ENCODE assay signal across 2 cellular contexts in the genomic region with DNA sequence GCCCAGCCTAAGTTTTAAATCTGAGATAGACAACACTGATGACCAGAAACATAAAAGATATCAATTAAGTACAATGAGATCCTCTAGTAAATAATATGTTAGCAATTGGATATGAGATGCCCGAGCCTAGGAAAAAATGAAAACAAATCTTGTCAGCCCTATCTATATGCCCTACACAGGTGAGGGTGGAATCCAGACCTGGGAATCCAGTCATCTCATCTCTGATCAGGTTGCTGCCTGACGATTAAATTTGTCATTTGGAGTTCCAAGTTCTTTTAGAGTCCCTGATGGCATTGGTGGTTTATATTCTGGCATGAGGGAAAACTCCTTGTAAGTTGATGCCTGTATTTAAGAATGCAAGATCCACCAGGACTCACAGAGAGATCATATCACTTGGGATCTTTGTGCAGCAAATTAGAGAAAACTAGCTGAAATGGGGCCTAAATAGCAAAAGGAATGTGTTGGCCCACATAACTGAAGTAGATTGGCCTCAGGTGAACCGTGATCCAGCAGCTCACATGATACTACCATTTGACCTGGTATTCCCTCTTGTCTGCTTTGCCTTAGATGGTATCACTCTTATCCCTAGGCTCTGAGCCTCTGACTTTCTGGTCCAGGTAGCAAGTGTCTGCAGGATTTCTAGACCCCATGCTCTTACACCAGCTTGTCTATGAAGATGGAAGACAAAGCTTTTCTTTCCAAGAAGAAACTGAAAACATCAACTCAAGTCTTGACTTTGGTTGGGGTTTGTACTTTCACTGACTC. TPM values are rescaled to one million over a fixed set of nuclear protein-coding genes. Genes with fewer than 3 reads are reported as not detected.
"Had no signal": no experiment of that assay in that cellular context is flagged by ENCODE, and none has a peak within 500 bp of the region (broad histone marks: within the 10 kb centered on the region; RNA-seq: fewer than 3 reads in every experiment).

No MANE protein-coding gene starts in this region.

RNA-seq across cellular contexts. Expression of a gene that starts 48.2 kb away (rescaled TPM):
- total RNA-seq: LHCN-M2, MCF 10A had no signal
